ENCODE assay signal across 17 cellular contexts in genomic region chr7:92788559-92789183, GRCh38. TPM values are rescaled to one million over a fixed set of nuclear protein-coding genes. Genes with fewer than 3 reads are reported as not detected.
DNase-seq lines count a peak whose midpoint lies in the region; ATAC-seq, FAIRE-seq and TF ChIP-seq lines count a peak whose summit lies in the region.
"Had no signal": no experiment of that assay in that cellular context is flagged by ENCODE, and none has a peak within 500 bp of the region (broad histone marks: within the 10 kb centered on the region; RNA-seq: fewer than 3 reads in every experiment).

No MANE protein-coding gene starts in this region.

- H3K27me3 Mint-ChIP-seq in WTC11 (ENCODE audit: low read depth), result no peaks in the 10 kb centered on the region
- H3K27me3 Mint-ChIP-seq: activated CD4-positive, alpha-beta T cell treated with anti-CD3 and anti-CD28 coated beads for 36 hours had no signal

- peaks cover 98% of the 10 kb centered on the region for H3K79me2 ChIP-seq in HepG2 (ENCODE audit: insufficient read depth, low read length)

- TF ChIP-seq CTCF in HepG2 (CRISPR knock-in tag; IDR thresholded peaks at IDR 0.05), result no peak
- TF ChIP-seq CTCF in right lobe of liver (IDR thresholded peaks at IDR 0.05), result no peak
- no peak for TF ChIP-seq CTCF in WTC11 (IDR thresholded peaks at IDR 0.05)

- no peak overlapping the region for H2AFZ ChIP-seq in HepG2 (ENCODE audit: low read length)

- TF ChIP-seq RAD21 in HepG2 (CRISPR knock-in tag; IDR thresholded peaks at IDR 0.05), result no peak

- DNase-seq in HepG2 (ENCODE audit: low spot score) (no peak), right lobe of liver (no peak), LHCN-M2 (ENCODE audit: low read depth) (peak; percentile 26), WTC11 (ENCODE audit: low spot score) (no peak), NCI-H2227 treated with DMSO at 0.1 percent for 48 hours (lab: John Stamatoyannopoulos, UW) (no peak), NCI-H2196 (lab: John Stamatoyannopoulos, UW; ENCODE audit: unreplicated experiment) (no peak), HTR-8/SVneo (ENCODE audit: insufficient read length, low spot score) (no peak)
- DNase-seq: activated CD4-positive, alpha-beta T cell treated with anti-CD3 and anti-CD28 coated beads for 36 hours; activated effector memory CD4-positive, alpha-beta T cell treated with Interleukin-2 at 50 U/mL for 16 hours; adrenal gland; kidney glomerular epithelial cell; NCI-H1436 treated with DMSO at 0.1 percent for 48 hours; NCI-H524 treated with DMSO at 0.1 percent for 48 hours; psoas muscle; substantia nigra had no signal

- in situ Hi-C loops in HepG2 (cut with HindIII; ENCODE audit: extremely low pct_ligation_motif_present, low pct_unique_long_range_greater_than_20kb), result no loop called here

- peaks cover 31% of the 10 kb centered on the region for H3K9me3 Mint-ChIP-seq in WTC11

- TF ChIP-seq POLR2A in HepG2 (IDR thresholded peaks at IDR 0.05; ENCODE audit: insufficient read depth in 1 of 2, low read depth in 2 of 2, low read length in 2 of 2) (no peak), right lobe of liver (IDR thresholded peaks at IDR 0.05) (no peak)

- H3K4me2 ChIP-seq in HepG2 (ENCODE audit: low read depth, low read length), result no peak overlapping the region

- H4K20me1 ChIP-seq in HepG2 (ENCODE audit: insufficient read depth, low read length), result peaks cover 37% of the 10 kb centered on the region

- POLR2A ChIA-PET in HepG2 (lab: Yijun Ruan, JAX) (no interaction called here), WTC11 (lab: Charles Lee) (no interaction called here)

- no peak overlapping the region for H3K27ac Mint-ChIP-seq in WTC11
- H3K27ac Mint-ChIP-seq: activated CD4-positive, alpha-beta T cell treated with anti-CD3 and anti-CD28 coated beads for 36 hours had no signal

- no peak overlapping the region for H3K9ac ChIP-seq in HepG2 (ENCODE audit: insufficient read depth, low read depth, low read length)

- CTCF ChIA-PET in HepG2 (lab: Yijun Ruan, JAX; ENCODE audit: low intra/inter-chr PET ratio, low total read pairs), result no interaction called here
- CTCF ChIA-PET in WTC11 (lab: Charles Lee), result no interaction called here

- H3K27ac ChIP-seq in HepG2 (ENCODE audit: extremely low read length, insufficient read depth, low read length) (no peak overlapping the region), right lobe of liver (no peak overlapping the region)
- H3K27ac ChIP-seq: adrenal gland, psoas muscle had no signal

- no TSS peak for BruUV-seq in HepG2 (replicated peaks; lab: Mats Ljungman, UMichigan)

- H3K27me3 ChIP-seq in HepG2 (ENCODE audit: control insufficient read depth in 1 of 2, insufficient read depth in 2 of 2, low read length in 2 of 2) (no peaks in the 10 kb centered on the region; a peak in 1 of 5 replicates), right lobe of liver (no peaks in the 10 kb centered on the region)
- H3K27me3 ChIP-seq: adrenal gland had no signal

- 88% methylated on average over 1 of the region's 1 CpG for WGBS in HepG2 (ENCODE audit: low lambda C conversion rate)
- 100% methylated on average over 1 of the region's 1 CpG for WGBS in right lobe of liver (ENCODE audit: insufficient coverage, low coverage, low lambda C conversion rate, missing lambda C conversion rate)

- TF ChIP-seq EP300 in HepG2 (IDR thresholded peaks at IDR 0.05; ENCODE audit: low read depth in 2 of 2, low read length in 2 of 2) (no peak), HepG2 (CRISPR knock-in tag; IDR thresholded peaks at IDR 0.05; ENCODE audit: borderline replicate concordance) (no peak)

- intact Hi-C loops in HepG2 (cut with micrococcal nuclease; ENCODE audit: unreplicated experiment), result no loop called here
- intact Hi-C loops in right lobe of liver (cut with DNase I), result no loop called here

- H3K36me3 Mint-ChIP-seq in WTC11, result peaks cover 29% of the 10 kb centered on the region

- FAIRE-seq in HepG2 (lab: Jason Lieb, UNC), result no peak
- no peak for FAIRE-seq in HTR-8/SVneo (lab: Jason Lieb, UNC)
- FAIRE-seq: G401.6 had no signal

- H3K4me1 Mint-ChIP-seq in WTC11, result peaks cover 33% of the 10 kb centered on the region

- H3K4me3 ChIP-seq in HepG2 (replicated peaks in 1 of 3; ENCODE audit: insufficient read depth in 1 of 3, low read depth in 2 of 3, low read length in 3 of 3) (no peak overlapping the region), right lobe of liver (no peak overlapping the region)
- H3K4me3 ChIP-seq: adrenal gland, psoas muscle had no signal

- H3K4me1 ChIP-seq in HepG2 (ENCODE audit: insufficient read depth, low read length) (peaks cover 29% of the 10 kb centered on the region), right lobe of liver (no peaks in the 10 kb centered on the region)
- H3K4me1 ChIP-seq: psoas muscle had no signal

- no peak overlapping the region for H3K4me3 Mint-ChIP-seq in WTC11
- H3K4me3 Mint-ChIP-seq: activated CD4-positive, alpha-beta T cell treated with anti-CD3 and anti-CD28 coated beads for 36 hours had no signal

- H3K9me3 ChIP-seq in HepG2 (ENCODE audit: low read length) (peaks cover 9% of the 10 kb centered on the region), right lobe of liver (no peaks in the 10 kb centered on the region)
- H3K9me3 ChIP-seq: adrenal gland had no signal

- H3K36me3 ChIP-seq in HepG2 (replicated peaks in 1 of 2; ENCODE audit: control insufficient read depth in 1 of 2, insufficient read depth in 2 of 2, low read length in 2 of 2) (peaks cover 4 to 31% of the 10 kb centered on the region in 2 experiments), right lobe of liver (no peaks in the 10 kb centered on the region)
- H3K36me3 ChIP-seq: adrenal gland had no signal

- ATAC-seq in HepG2 (no peak), right lobe of liver (no peak), WTC11 (no peak)
- ATAC-seq: activated CD4-positive, alpha-beta T cell treated with anti-CD3 and anti-CD28 coated beads for 36 hours; psoas muscle; Right ventricle myocardium inferior had no signal

TF ChIP-seq in HepG2, 621 proteins besides CTCF, POLR2A, EP300 and RAD21:
- TF ChIP-seq ZNF317 (CRISPR knock-in tag; IDR thresholded peaks at IDR 0.05) (peak; percentile 100), IKZF1 (IDR thresholded peaks at IDR 0.05) (no peak)

TF ChIP-seq in WTC11, 78 proteins besides CTCF, POLR2A, EP300 and RAD21:
- TF ChIP-seq IRF2 (CRISPR knock-in tag; IDR thresholded peaks at IDR 0.05; ENCODE audit: borderline replicate concordance, low read depth) (no peak), ZNF263 (CRISPR knock-in tag; IDR thresholded peaks at IDR 0.05; ENCODE audit: low read depth) (no peak), CREM (CRISPR knock-in tag; IDR thresholded peaks at IDR 0.05) (no peak), MLX (CRISPR knock-in tag; IDR thresholded peaks at IDR 0.05) (no peak), ZNF317 (CRISPR knock-in tag; IDR thresholded peaks at IDR 0.05; ENCODE audit: borderline replicate concordance, low read depth) (peak; percentile 100), USF1 (CRISPR knock-in tag; IDR thresholded peaks at IDR 0.05) (no peak), FOXK1 (CRISPR knock-in tag; IDR thresholded peaks at IDR 0.05) (no peak)

RNA-seq across cellular contexts. Expression of gene CDK6, which starts 47.7 kb away (rescaled TPM):
- total RNA-seq in HepG2 (2016; rRNA removed; fragmentation: Illumina TruSeq; extraction: Trizol) (90.8 and 134 TPM in 2 replicates), right lobe of liver (10 to 100 TPM in 5 of 6 experiments, 1 to 10 TPM in 1; 6.9 to 23.7 (median 17.0) TPM), LHCN-M2 (2014; rRNA removed) (66.1 and 66.2 TPM in 2 replicates), WTC11 (2021) (43.9 to 47.2 TPM (median 44.4 TPM) in 3 replicates)
- 5.1 and 5.5 TPM in 2 replicates for total RNA-seq in HepG2 (2016; cell fraction: cytosol; rRNA removed; fragmentation: Illumina TruSeq; extraction: Trizol; ENCODE audit: low read depth)
- total RNA-seq in HepG2 (2016; cell fraction: insoluble cytoplasmic fraction; rRNA removed; fragmentation: Illumina TruSeq; extraction: Trizol), result 84.9 and 123 TPM in 2 replicates
- total RNA-seq in HepG2 (2016; cell fraction: membrane; rRNA removed; fragmentation: Illumina TruSeq; extraction: Trizol), result 29.2 and 30.5 TPM in 2 replicates
- total RNA-seq in HepG2 (2016; cell fraction: nucleus; rRNA removed; fragmentation: Illumina TruSeq; extraction: Trizol), result 119 and 130 TPM in 2 replicates
- 25.6 and 34.6 TPM in 2 replicates for polyA plus RNA-seq in HepG2 (2011; rRNA removed)
- polyA plus RNA-seq in HepG2 (2011; cell fraction: cytosol; rRNA removed), result 18.5 and 23.7 TPM in 2 replicates
- polyA plus RNA-seq in HepG2 (2011; cell fraction: nucleus; rRNA removed), result 43.9 and 53.9 TPM in 2 replicates
- 20.9 and 27.3 TPM in 2 replicates for polyA plus RNA-seq in HepG2 (2012)
- 1.4 and 1.7 TPM in 2 replicates for polyA plus RNA-seq in HepG2 (2016; cell fraction: cytosol; fragmentation: Illumina TruSeq; extraction: Trizol; ENCODE audit: low read depth)
- 58.7 and 59.6 TPM in 2 replicates for polyA plus RNA-seq in HepG2 (2016; cell fraction: insoluble cytoplasmic fraction; fragmentation: Illumina TruSeq; extraction: Trizol; ENCODE audit: low read depth)
- 5.4 and 5.9 TPM in 2 replicates for polyA plus RNA-seq in HepG2 (2016; cell fraction: membrane; fragmentation: Illumina TruSeq; extraction: Trizol; ENCODE audit: low read depth)
- polyA plus RNA-seq in HepG2 (2016; cell fraction: nucleus; fragmentation: Illumina TruSeq; extraction: Trizol; ENCODE audit: insufficient read depth, low read depth), result 40.3 and 43.1 TPM in 2 replicates
- polyA minus RNA-seq in HepG2 (2011; rRNA and poly(A)+ RNA removed; ENCODE audit: low replicate concordance), result 69.1 and 135 TPM in 2 replicates
- polyA minus RNA-seq in HepG2 (2011; cell fraction: cytosol; rRNA and poly(A)+ RNA removed), result 85.6 and 90.1 TPM in 2 replicates
- polyA minus RNA-seq in HepG2 (2011; cell fraction: nucleus; rRNA and poly(A)+ RNA removed), result 219 and 264 TPM in 2 replicates
- polyA plus RNA-seq in LHCN-M2 (2012), result 19.8 TPM

Comparison
In these comparisons a context has a peak if more than half of its experiments do, and no peak if none do; other contexts are left out.
1. Of the 50 proteins assayed by ChIP-seq in both HepG2 and WTC11: peak only in HepG2: none; only in WTC11: none; in both: ZNF317; in neither: 49.